ENCODE assay signal across 1 cellular context in genomic region chr13:38530492-38530891, GRCh38.
TF ChIP-seq lines count a peak whose summit lies in the region.

No MANE protein-coding gene starts in this region.

TF ChIP-seq in GM23338, 12 proteins besides CTCF, POLR2A, EP300 and RAD21 (continued from another document):
- TF ChIP-seq ZNF462 (CRISPR knock-in tag; IDR thresholded peaks at IDR 0.05), result no peak
